ENCODE assay signal across 14 cellular contexts in genomic region chrX:3550160-3550765, GRCh38.
DNase-seq lines count a peak whose midpoint lies in the region; ATAC-seq and TF ChIP-seq lines count a peak whose summit lies in the region.
"Had no signal": no experiment of that assay in that cellular context is flagged by ENCODE, and none has a peak within 500 bp of the region (broad histone marks: within the 10 kb centered on the region; RNA-seq: fewer than 3 reads in every experiment).

No MANE protein-coding gene starts in this region.

- no peaks in the 10 kb centered on the region for H3K36me3 Mint-ChIP-seq in MCF 10A (ENCODE audit: insufficient read depth, unreplicated experiment)

- H3K9ac ChIP-seq in colonic mucosa (ENCODE audit: low read depth in 2 of 2, low read length in 2 of 2): no peak overlapping the region

- H3K4me1 Mint-ChIP-seq in MCF 10A (ENCODE audit: insufficient read depth, unreplicated experiment): peaks cover 35% of the 10 kb centered on the region
- H3K4me1 Mint-ChIP-seq: activated B cell treated with CpG ODN at 0.5 μM for 24 hours had no signal

- intact Hi-C loops in MCF 10A (cut with micrococcal nuclease) (no loop called here), breast epithelium (cut with DNase I; ENCODE audit: low total_unique reads) (no loop called here), colonic mucosa (cut with DNase I) (no loop called here)

- H3K9me3 ChIP-seq in breast epithelium: no peaks in the 10 kb centered on the region
- H3K9me3 ChIP-seq in colonic mucosa: no peaks in the 10 kb centered on the region
- H3K9me3 ChIP-seq: esophagus squamous epithelium had no signal

- CTCF ChIA-PET in MCF 10A (lab: Yijun Ruan, JAX): interaction anchor here (0.6 to 6.0 kb wide), 10 partner anchors 32 to 558 kb away, joined by 3 to 77 read pairs (median 6); no protein-coding TSS in a partner anchor

- H3K4me3 Mint-ChIP-seq in MCF 10A (ENCODE audit: unreplicated experiment): peak overlapping the region; percentile 45
- H3K4me3 Mint-ChIP-seq: activated B cell treated with CpG ODN at 0.5 μM for 24 hours had no signal

- H3K27me3 Mint-ChIP-seq in MCF 10A (ENCODE audit: insufficient read depth, unreplicated experiment): no peaks in the 10 kb centered on the region
- H3K27me3 Mint-ChIP-seq: activated B cell treated with CpG ODN at 0.5 μM for 24 hours had no signal

- DNase-seq in MCF 10A (ENCODE audit: unreplicated experiment) (peak; percentile 57), breast epithelium (ENCODE audit: low spot score in 2 of 2) (no peak), NOMO-1 treated with DMSO at 0.1 percent for 48 hours (lab: John Stamatoyannopoulos, UW; ENCODE audit: unreplicated experiment) (peak; percentile 91), colonic mucosa (peak; percentile 23), GOT3 (lab: John Stamatoyannopoulos, UW) (no peak), HuH-7.5 (ENCODE audit: low spot score) (no peak)
- DNase-seq: activated B cell treated with CpG ODN at 0.5 μM for 24 hours; esophagus squamous epithelium; H7; NCI-H1092; stimulated activated naive CD8-positive, alpha-beta T cell treated with anti-CD3 and anti-CD28 coated beads, Interleukin-15, Interleukin-2, amounts not matched to agents 100 U/mL and 50 U/mL, for 24 hours had no signal

- POLR2A ChIA-PET in MCF 10A (lab: Yijun Ruan, JAX): interaction anchor here (1.2 to 2.2 kb wide), 3 partner anchors 263 to 432 kb away, joined by 3 to 11 read pairs (median 3); no protein-coding TSS in a partner anchor

- no peaks in the 10 kb centered on the region for H3K9me3 Mint-ChIP-seq in MCF 10A (ENCODE audit: unreplicated experiment)
- H3K9me3 Mint-ChIP-seq: activated B cell treated with CpG ODN at 0.5 μM for 24 hours, neural crest cell had no signal

- TF ChIP-seq CTCF in MCF 10A (IDR thresholded peaks at IDR 0.05; ENCODE audit: unreplicated experiment) (no peak), breast epithelium (IDR thresholded peaks at IDR 0.05) (no peak), colonic mucosa (IDR thresholded peaks at IDR 0.05) (no peak)

- H3K4me1 ChIP-seq in breast epithelium: no peaks in the 10 kb centered on the region
- no peaks in the 10 kb centered on the region for H3K4me1 ChIP-seq in colonic mucosa

- H3K36me3 ChIP-seq in breast epithelium (no peaks in the 10 kb centered on the region), colonic mucosa (no peaks in the 10 kb centered on the region)
- H3K36me3 ChIP-seq: esophagus squamous epithelium had no signal

- H3K4me3 ChIP-seq in breast epithelium: no peak overlapping the region
- no peak overlapping the region for H3K4me3 ChIP-seq in colonic mucosa

- no peak for TF ChIP-seq POLR2A in breast epithelium (IDR thresholded peaks at IDR 0.05)

- H3K27ac ChIP-seq in breast epithelium (no peak overlapping the region), colonic mucosa (no peak overlapping the region)

- no peak for ATAC-seq in HG03571 (IDR thresholded peaks at IDR 0.05; ENCODE audit: unreplicated experiment)
- ATAC-seq in GM18909 (IDR thresholded peaks at IDR 0.05; ENCODE audit: poor library complexity, unreplicated experiment): no peak
- ATAC-seq: stimulated activated naive CD8-positive, alpha-beta T cell treated with anti-CD3 and anti-CD28 coated beads, Interleukin-15, Interleukin-2, amounts not matched to agents 100 U/mL and 50 U/mL, for 24 hours had no signal

- H3K27me3 ChIP-seq in breast epithelium (no peaks in the 10 kb centered on the region), colonic mucosa (no peaks in the 10 kb centered on the region)
- H3K27me3 ChIP-seq: esophagus squamous epithelium had no signal

- BruUV-seq in MCF 10A (replicated peaks; lab: Mats Ljungman, UMichigan): no TSS peak

- H3K27ac Mint-ChIP-seq in MCF 10A (ENCODE audit: low read depth, unreplicated experiment): no peak overlapping the region
- H3K27ac Mint-ChIP-seq: activated B cell treated with CpG ODN at 0.5 μM for 24 hours had no signal

Comparison
In these comparisons a context has a peak if more than half of its experiments do, and no peak if none do; other contexts are left out.
1. DNase-seq: peak in MCF 10A (single experiment), NOMO-1 treated with DMSO at 0.1 percent for 48 hours (single experiment) and colonic mucosa (single experiment); none in breast epithelium (0 of 2), GOT3 (single experiment) and HuH-7.5 (single experiment).